Comparison of ENCODE assay signal across 9 cellular contexts in the genomic region with DNA sequence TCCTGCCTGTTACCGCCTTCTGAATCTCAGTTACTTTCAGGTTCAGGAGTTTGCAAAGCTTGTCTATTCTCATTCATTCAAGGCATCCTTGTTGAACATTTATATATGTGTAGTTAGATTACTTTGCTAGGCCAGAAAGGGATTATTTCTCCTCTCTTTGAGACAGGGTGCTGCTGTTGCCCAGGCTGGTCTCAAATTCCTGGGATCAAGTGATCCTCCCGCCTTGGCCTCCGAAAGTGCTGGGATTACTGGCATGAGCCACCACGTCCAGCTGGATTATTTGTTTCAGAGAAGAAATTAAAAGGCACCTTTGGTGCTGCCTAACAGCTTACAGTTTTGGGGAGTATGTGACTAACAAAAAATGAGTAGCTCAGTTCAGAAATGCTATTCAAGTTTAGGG. TPM values are rescaled to one million over a fixed set of nuclear protein-coding genes. Genes with fewer than 3 reads are reported as not detected.
DNase-seq lines count a peak whose midpoint lies in the region; ATAC-seq and TF ChIP-seq lines count a peak whose summit lies in the region.
"Had no signal": no experiment of that assay in that cellular context is flagged by ENCODE, and none has a peak within 500 bp of the region (broad histone marks: within the 10 kb centered on the region; RNA-seq: fewer than 3 reads in every experiment).

No MANE protein-coding gene starts in this region.

- H3K27me3 ChIP-seq in left lung = peaks cover 0 to 5% of the 10 kb centered on the region in 2 donors
- no peaks in the 10 kb centered on the region for H3K27me3 ChIP-seq in thoracic aorta (replicated peaks; ENCODE audit: insufficient read depth)

- peak overlapping the region; percentile 85 for H3K4me3 Mint-ChIP-seq in activated CD4-positive, alpha-beta T cell treated with anti-CD3 and anti-CD28 coated beads, Interleukin-2, amount 10 ng/mL, durations not matched to agents 24 days and 14 days
- peak overlapping the region; percentile 88 for H3K4me3 Mint-ChIP-seq in activated naive CD8-positive, alpha-beta T cell treated with anti-CD3 and anti-CD28 coated beads, Interleukin-2, amount 50 U/mL, for 24 hours

- H3K4me1 ChIP-seq in left lung = peaks cover 27 to 54% of the 10 kb centered on the region in 2 donors
- peaks cover 19 to 50% of the 10 kb centered on the region in 2 donors for H3K4me1 ChIP-seq in thoracic aorta (ENCODE audit: control insufficient read depth in 1 of 2, low read depth in 2 of 2)

- TF ChIP-seq CTCF in left lung (IDR thresholded peaks at IDR 0.05) (no peak), thoracic aorta (IDR thresholded peaks at IDR 0.05) (no peak)

- peak overlapping the region; percentile 95 for H3K27ac Mint-ChIP-seq in activated CD4-positive, alpha-beta T cell treated with anti-CD3 and anti-CD28 coated beads, Interleukin-2, amount 10 ng/mL, durations not matched to agents 24 days and 14 days
- H3K27ac Mint-ChIP-seq in activated naive CD8-positive, alpha-beta T cell treated with anti-CD3 and anti-CD28 coated beads, Interleukin-2, amount 50 U/mL, for 24 hours = peak overlapping the region; percentile 94

- no peaks in the 10 kb centered on the region for H3K9me3 Mint-ChIP-seq in activated CD4-positive, alpha-beta T cell treated with anti-CD3 and anti-CD28 coated beads, Interleukin-2, amount 10 ng/mL, durations not matched to agents 24 days and 14 days
- no peaks in the 10 kb centered on the region for H3K9me3 Mint-ChIP-seq in activated naive CD8-positive, alpha-beta T cell treated with anti-CD3 and anti-CD28 coated beads, Interleukin-2, amount 50 U/mL, for 24 hours

- no peak for DNase-seq in activated CD4-positive, alpha-beta T cell treated with anti-CD3 and anti-CD28 coated beads, Interleukin-2, amount 10 ng/mL, durations not matched to agents 24 days and 14 days
- DNase-seq in activated CD4-positive, alpha-beta T cell treated with anti-CD3 and anti-CD28 coated beads for 48 hours = no peak
- no peak for DNase-seq in activated naive CD8-positive, alpha-beta T cell treated with anti-CD3 and anti-CD28 coated beads, Interleukin-2, amount 50 U/mL, for 24 hours
- DNase-seq in left lung (no peak), thoracic aorta (ENCODE audit: low spot score) (no peak), left colon (no peak)
- DNase-seq in effector CD8-positive, alpha-beta T cell (lab: John Stamatoyannopoulos, UW) = no peak

- peaks cover 25% of the 10 kb centered on the region for H3K36me3 Mint-ChIP-seq in activated CD4-positive, alpha-beta T cell treated with anti-CD3 and anti-CD28 coated beads, Interleukin-2, amount 10 ng/mL, durations not matched to agents 24 days and 14 days (ENCODE audit: low read depth)
- peaks cover 23% of the 10 kb centered on the region for H3K36me3 Mint-ChIP-seq in activated naive CD8-positive, alpha-beta T cell treated with anti-CD3 and anti-CD28 coated beads, Interleukin-2, amount 50 U/mL, for 24 hours (ENCODE audit: low read depth)

- H3K9me3 ChIP-seq in left lung (no peaks in the 10 kb centered on the region), thoracic aorta (no peaks in the 10 kb centered on the region)

- H3K36me3 ChIP-seq in left lung (no peaks in the 10 kb centered on the region), thoracic aorta (no peaks in the 10 kb centered on the region)

- H3K4me3 ChIP-seq in left lung = peak overlapping the region; percentile 83 to 98
- H3K4me3 ChIP-seq in thoracic aorta = peak overlapping the region; percentile 95

- H3K27ac ChIP-seq in left lung = peak overlapping the region; percentile 96 to 99
- peak overlapping the region; percentile 96 to 97 for H3K27ac ChIP-seq in thoracic aorta

- peaks cover 9% of the 10 kb centered on the region for H3K27me3 Mint-ChIP-seq in activated CD4-positive, alpha-beta T cell treated with anti-CD3 and anti-CD28 coated beads, Interleukin-2, amount 10 ng/mL, durations not matched to agents 24 days and 14 days
- no peaks in the 10 kb centered on the region for H3K27me3 Mint-ChIP-seq in activated naive CD8-positive, alpha-beta T cell treated with anti-CD3 and anti-CD28 coated beads, Interleukin-2, amount 50 U/mL, for 24 hours

- intact Hi-C loops in activated CD4-positive, alpha-beta T cell treated with anti-CD3 and anti-CD28 coated beads, Interleukin-2, amount 10 ng/mL, durations not matched to agents 24 days and 14 days (cut with micrococcal nuclease) = no loop called here
- intact Hi-C loops in left lung (cut with DNase I) = no loop called here
- intact Hi-C loops in left colon (cut with DNase I, micrococcal nuclease) = no loop called here

- no peak for ATAC-seq in activated naive CD8-positive, alpha-beta T cell treated with anti-CD3 and anti-CD28 coated beads, Interleukin-2, amount 50 U/mL, for 24 hours
- ATAC-seq in left lung = no peak
- no peak for ATAC-seq in thoracic aorta (ENCODE audit: insufficient number of reproducible peaks, low FRiP score, low read depth)
- no peak for ATAC-seq in HG03135 (IDR thresholded peaks at IDR 0.05; ENCODE audit: unreplicated experiment)
- no peak for ATAC-seq in left colon

- H3K4me1 Mint-ChIP-seq in activated CD4-positive, alpha-beta T cell treated with anti-CD3 and anti-CD28 coated beads, Interleukin-2, amount 10 ng/mL, durations not matched to agents 24 days and 14 days = peaks cover 45% of the 10 kb centered on the region
- peaks cover 57% of the 10 kb centered on the region for H3K4me1 Mint-ChIP-seq in activated naive CD8-positive, alpha-beta T cell treated with anti-CD3 and anti-CD28 coated beads, Interleukin-2, amount 50 U/mL, for 24 hours

RNA-seq across cellular contexts. Expression of gene CHURC1, which starts 0.8 kb away (rescaled TPM):
- total RNA-seq in activated CD4-positive, alpha-beta T cell treated with anti-CD3 and anti-CD28 coated beads, Interleukin-2, amount 10 ng/mL, durations not matched to agents 24 days and 14 days = 53.5 and 54.9 TPM in 2 replicates
- total RNA-seq in left lung (10 to 100 TPM; 58.7 to 59.1 TPM), thoracic aorta (100 to 1,000 TPM; 115 to 128 TPM), left colon (10 to 100 TPM; 48.6 to 50.8 TPM)

RNA-seq across cellular contexts. Expression of gene GPX2, which starts 27.5 kb away (rescaled TPM):
- not detected in 2 replicates for total RNA-seq in activated CD4-positive, alpha-beta T cell treated with anti-CD3 and anti-CD28 coated beads, Interleukin-2, amount 10 ng/mL, durations not matched to agents 24 days and 14 days
- total RNA-seq in left lung = 1 to 10 TPM in 1 of 2 donors, under 1 TPM in 1; 0.82 to 2.8 TPM
- 1 to 10 TPM in 1 of 2 donors, not detected in 1; 5.0 TPM for total RNA-seq in thoracic aorta
- total RNA-seq in left colon = 100 to 1,000 TPM; 172 to 672 TPM
- total RNA-seq: temporal lobe had no signal

RNA-seq across cellular contexts. Expression of gene SPTB, which starts 35.3 kb away (rescaled TPM):
- total RNA-seq in activated CD4-positive, alpha-beta T cell treated with anti-CD3 and anti-CD28 coated beads, Interleukin-2, amount 10 ng/mL, durations not matched to agents 24 days and 14 days = not detected in 2 replicates
- total RNA-seq in left lung (1 to 10 TPM; 2.3 to 2.6 TPM), thoracic aorta (1 to 10 TPM; 5.6 to 9.9 TPM), left colon (under 1 TPM; 0.34 to 0.42 TPM)

RNA-seq across cellular contexts. Expression of gene RAB15, which starts 57.1 kb away (rescaled TPM):
- 6.2 and 6.9 TPM in 2 replicates for total RNA-seq in activated CD4-positive, alpha-beta T cell treated with anti-CD3 and anti-CD28 coated beads, Interleukin-2, amount 10 ng/mL, durations not matched to agents 24 days and 14 days
- total RNA-seq in left lung (10 to 100 TPM; 21.8 to 36.6 TPM), thoracic aorta (1 to 10 TPM; 3.2 to 7.8 TPM), left colon (10 to 100 TPM; 25.9 to 40.3 TPM)

Comparison
In these comparisons a context has a peak if more than half of its experiments do, and no peak if none do; other contexts are left out.
1. RNA of gene GPX2, which starts 27.5 kb away (total RNA-seq): 172 to 672 TPM in left colon; 5.0 TPM in thoracic aorta, 0.82 to 2.8 TPM in left lung and not detected in activated CD4-positive, alpha-beta T cell treated with anti-CD3 and anti-CD28 coated beads, Interleukin-2, amount 10 ng/mL, durations not matched to agents 24 days and 14 days; every median in the first group is over 10 times any median in the second.